Comparison of ENCODE assay signal across 8 cellular contexts in genomic region chr10:55043540-55043939, GRCh38.
"Had no signal": no experiment of that assay in that cellular context is flagged by ENCODE, and none has a peak within 500 bp of the region (broad histone marks: within the 10 kb centered on the region; RNA-seq: fewer than 3 reads in every experiment).

No MANE protein-coding gene starts in this region.

- DNase-seq: GDM1, GF-D8 had no signal

- H3K4me3 ChIP-seq: GM12878 had no signal

- ATAC-seq: GM12878 had no signal

- FAIRE-seq: G401.6, GM12878, GM12891, GM12892, GM18507, GM19239 had no signal
